14 cellular contexts compared by ENCODE assay signal in genomic region chr1:117237701-117238413, GRCh38. TPM values are rescaled to one million over a fixed set of nuclear protein-coding genes. Genes with fewer than 3 reads are reported as not detected.
DNase-seq lines count a peak whose midpoint lies in the region; TF ChIP-seq lines count a peak whose summit lies in the region.
"Had no signal": no experiment of that assay in that cellular context is flagged by ENCODE, and none has a peak within 500 bp of the region (broad histone marks: within the 10 kb centered on the region; RNA-seq: fewer than 3 reads in every experiment).

No MANE protein-coding gene starts in this region.

- H3K36me3 ChIP-seq in uterus (no peaks in the 10 kb centered on the region), suprapubic skin (no peaks in the 10 kb centered on the region)
- H3K36me3 ChIP-seq: right atrium auricular region had no signal

- peak; percentile 34 for DNase-seq in SIG-M5 treated with dmso at 0.1 percent for 504 hours (lab: John Stamatoyannopoulos, UW; ENCODE audit: unreplicated experiment)
- no peak for DNase-seq in SIG-M5 (lab: John Stamatoyannopoulos, UW)
- DNase-seq in astrocyte of the hippocampus (ENCODE audit: low read depth, low spot score), result peak; percentile 33
- peak; percentile 63 for DNase-seq in kidney tubule cell (ENCODE audit: low spot score)
- peak; percentile 24 to 39 for DNase-seq in uterus
- DNase-seq in GOT3 (lab: John Stamatoyannopoulos, UW), result no peak
- no peak for DNase-seq in suprapubic skin (ENCODE audit: low spot score in 2 of 2)
- DNase-seq in stimulated activated CD4-positive, alpha-beta T cell treated with anti-CD3 and anti-CD28 coated beads, Interleukin-2, amount 100 ng/mL, for 48 hours, result no peak
- DNase-seq: activated naive CD8-positive, alpha-beta T cell treated with anti-CD3 and anti-CD28 coated beads, Interleukin-2, amount 10 ng/mL, durations not matched to agents 7 days and 5 days; HFFc6; Karpas-422 had no signal

- H3K4me1 ChIP-seq in uterus, result peaks cover 0 to 9% of the 10 kb centered on the region in 2 donors
- no peaks in the 10 kb centered on the region for H3K4me1 ChIP-seq in suprapubic skin
- H3K4me1 ChIP-seq: A549 had no signal

- intact Hi-C loops in uterus (cut with DNase I; ENCODE audit: low total_unique reads), result no loop called here

- no peak overlapping the region for H3K4me3 ChIP-seq in uterus
- H3K4me3 ChIP-seq in suprapubic skin, result no peak overlapping the region
- H3K4me3 ChIP-seq: A549, right atrium auricular region had no signal

- whole genome bisulfite sequencing in suprapubic skin, result 9% methylated on average over 1 of the region's 1 CpG

- no peaks in the 10 kb centered on the region for H3K27me3 ChIP-seq in uterus
- H3K27me3 ChIP-seq in suprapubic skin, result no peaks in the 10 kb centered on the region
- H3K27me3 ChIP-seq: right atrium auricular region had no signal

- no peak for TF ChIP-seq EP300 in suprapubic skin (IDR thresholded peaks at IDR 0.05)

- H3K9me3 ChIP-seq in uterus (no peaks in the 10 kb centered on the region), suprapubic skin (no peaks in the 10 kb centered on the region)
- H3K9me3 ChIP-seq: A549, right atrium auricular region had no signal

- TF ChIP-seq CTCF in uterus (IDR thresholded peaks at IDR 0.05) (no peak), suprapubic skin (IDR thresholded peaks at IDR 0.05) (no peak)

- H3K27ac ChIP-seq in uterus (peak overlapping the region; percentile 53 to 72), suprapubic skin (no peak overlapping the region)
- H3K27ac ChIP-seq: A549, right atrium auricular region had no signal

- TF ChIP-seq POLR2A in uterus (IDR thresholded peaks at IDR 0.05) (no peak), suprapubic skin (IDR thresholded peaks at IDR 0.05) (no peak)

RNA-seq across cellular contexts. Expression of gene VTCN1, which starts 27.1 kb away (rescaled TPM):
- total RNA-seq in uterus (10 to 100 TPM in 1 of 4 donors, 1 to 10 TPM in 1, under 1 TPM in 1, not detected in 1; 0.64 to 21.5 (median 2.6) TPM), suprapubic skin (1 to 10 TPM; 1.7 to 9.4 (median 3.4) TPM)
- total RNA-seq: activated naive CD8-positive, alpha-beta T cell treated with anti-CD3 and anti-CD28 coated beads, Interleukin-2, amount 10 ng/mL, durations not matched to agents 7 days and 5 days; HFFc6; mononuclear cell; right atrium auricular region had no signal

Comparison
In these comparisons a context has a peak if more than half of its experiments do, and no peak if none do; other contexts are left out.
1. DNase-seq: peak in SIG-M5 treated with dmso at 0.1 percent for 504 hours (single experiment), astrocyte of the hippocampus (single experiment), kidney tubule cell (single experiment) and uterus (2 of 2); none in SIG-M5 (single experiment), GOT3 (single experiment), suprapubic skin (0 of 2) and stimulated activated CD4-positive, alpha-beta T cell treated with anti-CD3 and anti-CD28 coated beads, Interleukin-2, amount 100 ng/mL, for 48 hours (0 of 2).